ENCODE assay signal across 10 cellular contexts in genomic region chr4:98745372-98745771, GRCh38.
DNase-seq lines count a peak whose midpoint lies in the region; ATAC-seq, FAIRE-seq and TF ChIP-seq lines count a peak whose summit lies in the region.
"Had no signal": no experiment of that assay in that cellular context is flagged by ENCODE, and none has a peak within 500 bp of the region (broad histone marks: within the 10 kb centered on the region; RNA-seq: fewer than 3 reads in every experiment).

No MANE protein-coding gene starts in this region.

- no peak overlapping the region for H3K4me3 ChIP-seq in BJ (ENCODE audit: low read depth, low read length)
- no peak overlapping the region for H3K4me3 ChIP-seq in HCT116 (replicated peaks in 1 of 2; ENCODE audit: low read depth in 1 of 2, low read length in 2 of 2)
- H3K4me3 ChIP-seq in fibroblast of the aortic adventitia (ENCODE audit: low read depth, low read length) = no peak overlapping the region
- H3K4me3 ChIP-seq: gastrocnemius medialis had no signal

- CTCF ChIA-PET in BJ (lab: Yijun Ruan, JAX) (interaction anchor here (0.6 to 1.5 kb wide), 2 partner anchors 12 to 170 kb away, joined by 3 to 4 read pairs; no protein-coding TSS in a partner anchor), HCT116 (lab: Charles Lee) (interaction anchor here (0.9 kb wide), 2 partner anchors 14 to 21 kb away, joined by 3 read pairs; no protein-coding TSS in a partner anchor)

- H3K4me1 ChIP-seq in HCT116 (ENCODE audit: control insufficient read depth in 1 of 2, insufficient read depth in 2 of 2, low read length in 2 of 2) = peaks cover 13 to 24% of the 10 kb centered on the region in 2 experiments
- H3K4me1 ChIP-seq: gastrocnemius medialis had no signal

- H3K36me3 Mint-ChIP-seq in activated naive CD4-positive, alpha-beta T cell treated with anti-CD3 and anti-CD28 coated beads, Interleukin-2, amount 50 U/mL, for 72 hours = no peaks in the 10 kb centered on the region

- no peak for TF ChIP-seq POLR2A in HCT116 (IDR thresholded peaks at IDR 0.05; ENCODE audit: borderline replicate concordance, extremely low read depth, insufficient read depth, insufficient read length)

- H4K20me1 ChIP-seq in HCT116 (ENCODE audit: insufficient read depth) = no peaks in the 10 kb centered on the region

- FAIRE-seq in urothelium cell line (lab: Jason Lieb, UNC) = no peak

- peak; percentile 65 for TF ChIP-seq RAD21 in HCT116 (IDR thresholded peaks at IDR 0.05; ENCODE audit: low read depth)

- no peak overlapping the region for H3K27ac Mint-ChIP-seq in activated naive CD4-positive, alpha-beta T cell treated with anti-CD3 and anti-CD28 coated beads, Interleukin-2, amount 50 U/mL, for 72 hours

- intact Hi-C loops in HCT116 (cut with micrococcal nuclease) = loop anchor here (1.0 to 10.0 kb wide), 3 partner anchors 601 to 719 kb away; partner anchors contain the start of gene STPG2

- no peaks in the 10 kb centered on the region for H3K79me2 ChIP-seq in HCT116 (ENCODE audit: insufficient read depth, low read length)

- no TSS peak for BruUV-seq in HCT116 (replicated peaks; lab: Mats Ljungman, UMichigan)

- no peaks in the 10 kb centered on the region for H3K9me2 ChIP-seq in HCT116 (ENCODE audit: insufficient read depth)

- H3K27me3 ChIP-seq in BJ (ENCODE audit: control insufficient read depth, insufficient read depth, low read length) (no peaks in the 10 kb centered on the region), HCT116 (ENCODE audit: insufficient read depth, low read length) (no peaks in the 10 kb centered on the region)
- H3K27me3 ChIP-seq: gastrocnemius medialis had no signal

- H2AFZ ChIP-seq in HCT116 (ENCODE audit: low read depth, low read length, poor library complexity, severe bottlenecking) = peak overlapping the region; percentile 57

- RAD21 ChIA-PET in HCT116 (lab: Charles Lee; ENCODE audit: low non-redundant PET in 1 of 2, low total read pairs in 2 of 2, uncharacterized antibody in 2 of 2, unreplicated experiment in 2 of 2) = no interaction called here

- TF ChIP-seq CTCF in BJ (IDR thresholded peaks at IDR 0.05; ENCODE audit: insufficient read depth, low read depth, low read length) = peak; percentile 52
- TF ChIP-seq CTCF in HCT116 (IDR thresholded peaks at IDR 0.05 in 2 of 3, conservative IDR thresholded peaks at IDR 0.05 in 1 of 3; ENCODE audit: borderline replicate concordance in 1 of 3, insufficient read depth in 1 of 3, low read depth in 2 of 3, low read length in 2 of 3) = peak; percentile 45 to 54 (median 50); a peak in 5 of 6 replicates
- TF ChIP-seq CTCF in fibroblast of the aortic adventitia (IDR thresholded peaks at IDR 0.05; ENCODE audit: insufficient read depth, low read length) = peak; percentile 52

- H3K27ac ChIP-seq in HCT116 (ENCODE audit: low read depth, low read length) = no peak overlapping the region
- H3K27ac ChIP-seq: gastrocnemius medialis had no signal

- ATAC-seq in HCT116 (peak; percentile 66; the same call in 1 of the 2 replicates), HG03045 (IDR thresholded peaks at IDR 0.05; ENCODE audit: unreplicated experiment) (no peak)
- no peak for ATAC-seq in activated naive CD4-positive, alpha-beta T cell treated with anti-CD3 and anti-CD28 coated beads, Interleukin-2, amount 50 U/mL, for 72 hours
- ATAC-seq: activated T-cell treated with anti-CD3 and anti-CD28 coated beads, Interleukin-2, amount 50 U/mL, for 4 hours; gastrocnemius medialis had no signal

- POLR2A ChIA-PET in BJ (lab: Charles Lee) = no interaction called here
- POLR2A ChIA-PET in HCT116 (lab: Charles Lee) = no interaction called here

- H3K9ac ChIP-seq in HCT116 (ENCODE audit: low read length) = no peak overlapping the region

- no peaks in the 10 kb centered on the region for H3K9me3 Mint-ChIP-seq in activated naive CD4-positive, alpha-beta T cell treated with anti-CD3 and anti-CD28 coated beads, Interleukin-2, amount 50 U/mL, for 72 hours
- H3K9me3 Mint-ChIP-seq: activated T-cell treated with anti-CD3 and anti-CD28 coated beads, Interleukin-2, amount 50 U/mL, for 4 hours had no signal

- H3K4me2 ChIP-seq in HCT116 (ENCODE audit: low read length) = no peak overlapping the region

- H3K9me3 ChIP-seq in HCT116 (ENCODE audit: control insufficient read depth in 1 of 2, insufficient read depth in 1 of 2, low read depth in 1 of 2, low read length in 2 of 2) = no peaks in the 10 kb centered on the region
- H3K9me3 ChIP-seq: gastrocnemius medialis had no signal

- no peaks in the 10 kb centered on the region for H3K36me3 ChIP-seq in BJ (ENCODE audit: control insufficient read depth, insufficient read depth, low read length)
- no peaks in the 10 kb centered on the region for H3K36me3 ChIP-seq in HCT116 (ENCODE audit: control insufficient read depth in 1 of 2, insufficient read depth in 2 of 2, low read length in 2 of 2)
- H3K36me3 ChIP-seq: gastrocnemius medialis had no signal

- DNase-seq in BJ (ENCODE audit: low read depth) (no peak), HCT116 (ENCODE audit: low read depth, low spot score) (no peak), RKO (ENCODE audit: low spot score) (peak; percentile 27), fibroblast of the aortic adventitia (ENCODE audit: low read depth) (peak; percentile 57), mesenteric fat pad (ENCODE audit: low spot score) (no peak), urothelium cell line (ENCODE audit: low spot score) (no peak)
- DNase-seq in activated naive CD4-positive, alpha-beta T cell treated with anti-CD3 and anti-CD28 coated beads, Interleukin-2, amount 50 U/mL, for 72 hours (ENCODE audit: low spot score in 2 of 2) = no peak
- DNase-seq: activated T-cell treated with anti-CD3 and anti-CD28 coated beads, Interleukin-2, amount 50 U/mL, for 4 hours; gastrocnemius medialis had no signal

TF ChIP-seq in HCT116, 20 proteins besides CTCF, POLR2A, EP300 and RAD21:
- TF ChIP-seq CEBPB (IDR thresholded peaks at IDR 0.05; ENCODE audit: low read depth) = no peak
- no peak for TF ChIP-seq YY1 (IDR thresholded peaks at IDR 0.05; ENCODE audit: extremely low read depth, insufficient replicate concordance, low read depth, low read length)
- no peak for TF ChIP-seq EGR1 (IDR thresholded peaks at IDR 0.05; ENCODE audit: low read depth)
- no peak for TF ChIP-seq ZBTB33 (IDR thresholded peaks at IDR 0.05; ENCODE audit: extremely low read depth, insufficient replicate concordance, low read length)
- no peak for TF ChIP-seq JUND (IDR thresholded peaks at IDR 0.05)
- TF ChIP-seq EZH2phosphoT487 (IDR thresholded peaks at IDR 0.05; ENCODE audit: borderline replicate concordance) = no peak
- no peak for TF ChIP-seq CBX3 (IDR thresholded peaks at IDR 0.05; ENCODE audit: low read depth)
- no peak for TF ChIP-seq ELF1 (IDR thresholded peaks at IDR 0.05; ENCODE audit: borderline replicate concordance, low read depth)
- no peak for TF ChIP-seq SIN3A (IDR thresholded peaks at IDR 0.05; ENCODE audit: low read depth)

Comparison
In these comparisons a context has a peak if more than half of its experiments do, and no peak if none do; other contexts are left out.
1. DNase-seq: peak in RKO (single experiment) and fibroblast of the aortic adventitia (single experiment); none in BJ (single experiment), HCT116 (single experiment), activated naive CD4-positive, alpha-beta T cell treated with anti-CD3 and anti-CD28 coated beads, Interleukin-2, amount 50 U/mL, for 72 hours (0 of 2), mesenteric fat pad (single experiment) and urothelium cell line (single experiment).
2. Peak in every context shown above with its lines, with median percentiles within 50 percentile points of each other: CTCF ChIP-seq.